ENCODE assay signal across 9 cellular contexts in the genomic region with DNA sequence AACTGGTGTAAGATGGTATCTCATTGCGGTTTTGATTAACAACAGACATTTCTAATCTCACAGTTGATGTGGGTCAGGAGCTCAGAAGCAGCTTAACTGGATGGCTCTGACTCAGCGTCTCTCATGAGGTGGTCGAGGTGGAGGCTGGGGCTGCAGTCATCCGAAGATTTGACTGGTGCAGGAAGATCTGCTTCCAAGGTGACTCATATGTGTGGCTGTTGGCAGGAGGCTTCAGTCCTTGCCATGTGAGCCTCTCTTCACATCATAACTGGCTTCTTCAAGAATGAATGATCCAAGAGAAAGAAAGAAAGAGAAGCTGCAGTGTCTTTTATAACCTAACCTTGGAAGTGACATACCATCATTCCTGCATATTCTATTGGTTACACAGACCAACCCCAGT.
DNase-seq lines count a peak whose midpoint lies in the region; ATAC-seq lines count a peak whose summit lies in the region.
"Had no signal": no experiment of that assay in that cellular context is flagged by ENCODE, and none has a peak within 500 bp of the region (broad histone marks: within the 10 kb centered on the region; RNA-seq: fewer than 3 reads in every experiment).

No MANE protein-coding gene starts in this region.

- H3K27me3 Mint-ChIP-seq in activated naive CD8-positive, alpha-beta T cell treated with anti-CD3 and anti-CD28 coated beads, Interleukin-2, amount 50 U/mL, for 24 hours = no peaks in the 10 kb centered on the region

- H3K27ac Mint-ChIP-seq in activated naive CD8-positive, alpha-beta T cell treated with anti-CD3 and anti-CD28 coated beads, Interleukin-2, amount 50 U/mL, for 24 hours = no peak overlapping the region

- no peaks in the 10 kb centered on the region for H3K36me3 Mint-ChIP-seq in activated naive CD8-positive, alpha-beta T cell treated with anti-CD3 and anti-CD28 coated beads, Interleukin-2, amount 50 U/mL, for 24 hours (ENCODE audit: low read depth)

- DNase-seq in Daoy (ENCODE audit: low read depth) (peak; percentile 90), HS-5 (ENCODE audit: low read depth) (peak; percentile 20), kidney tubule cell (ENCODE audit: low spot score) (peak; percentile 84), NCI-H345 (lab: John Stamatoyannopoulos, UW) (no peak)
- no peak for DNase-seq in activated naive CD8-positive, alpha-beta T cell treated with anti-CD3 and anti-CD28 coated beads, Interleukin-2, amount 50 U/mL, for 24 hours
- DNase-seq: KG1, NCI-H748 treated with DMSO at 0.1 percent for 48 hours had no signal

- H3K4me3 Mint-ChIP-seq in activated naive CD8-positive, alpha-beta T cell treated with anti-CD3 and anti-CD28 coated beads, Interleukin-2, amount 50 U/mL, for 24 hours = no peak overlapping the region

- peaks cover 4% of the 10 kb centered on the region for H3K9me3 Mint-ChIP-seq in activated naive CD8-positive, alpha-beta T cell treated with anti-CD3 and anti-CD28 coated beads, Interleukin-2, amount 50 U/mL, for 24 hours

- no peaks in the 10 kb centered on the region for H3K4me1 Mint-ChIP-seq in activated naive CD8-positive, alpha-beta T cell treated with anti-CD3 and anti-CD28 coated beads, Interleukin-2, amount 50 U/mL, for 24 hours

- peak; percentile 81 for ATAC-seq in activated naive CD8-positive, alpha-beta T cell treated with anti-CD3 and anti-CD28 coated beads, Interleukin-2, amount 50 U/mL, for 24 hours
- no peak for ATAC-seq in HG03135 (IDR thresholded peaks at IDR 0.05; ENCODE audit: unreplicated experiment)
- no peak for ATAC-seq in GM18868 (IDR thresholded peaks at IDR 0.05; ENCODE audit: unreplicated experiment)

Comparison
In these comparisons a context has a peak if more than half of its experiments do, and no peak if none do; other contexts are left out.
1. DNase-seq: peak in Daoy (single experiment), HS-5 (single experiment) and kidney tubule cell (single experiment); none in activated naive CD8-positive, alpha-beta T cell treated with anti-CD3 and anti-CD28 coated beads, Interleukin-2, amount 50 U/mL, for 24 hours (single experiment) and NCI-H345 (single experiment).